Comparison of ENCODE assay signal across 8 cellular contexts in the genomic region with DNA sequence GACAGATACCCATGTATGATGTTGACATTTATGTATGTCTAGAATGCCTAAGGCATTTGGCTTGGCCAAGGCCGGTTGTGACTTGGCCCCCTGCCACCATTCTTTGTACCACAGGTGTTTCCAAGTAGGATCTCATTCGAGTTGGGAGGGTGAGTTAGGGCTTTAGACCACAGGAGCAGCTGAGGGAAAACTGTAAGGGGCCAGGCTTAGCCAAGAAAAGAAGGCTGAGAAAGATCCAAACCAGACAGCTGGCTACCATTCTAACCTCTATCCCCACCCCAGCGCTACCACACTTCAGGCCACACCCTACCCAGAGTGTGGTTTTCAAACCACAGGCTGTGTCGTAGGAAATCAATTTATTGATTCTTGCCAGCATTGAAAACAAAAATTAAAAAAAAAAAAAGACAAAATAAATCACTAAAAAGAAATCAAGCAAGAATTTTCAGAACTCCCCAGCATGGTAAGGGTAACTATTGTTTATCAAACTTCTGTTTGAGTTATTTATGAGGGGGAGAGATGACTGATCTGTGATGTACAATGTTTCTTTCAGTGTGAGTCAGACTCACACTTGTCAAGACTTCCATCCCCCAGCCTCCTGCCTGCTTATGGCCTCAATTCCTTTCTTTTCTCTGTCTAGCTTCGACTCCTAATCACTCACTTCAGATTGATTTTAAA. TPM values are rescaled to one million over a fixed set of nuclear protein-coding genes. Genes with fewer than 3 reads are reported as not detected.
DNase-seq lines count a peak whose midpoint lies in the region; ATAC-seq and TF ChIP-seq lines count a peak whose summit lies in the region.

No MANE protein-coding gene starts in this region.

- TF ChIP-seq CTCF in LNCaP clone FGC (IDR thresholded peaks at IDR 0.05; ENCODE audit: control insufficient read depth, extremely low read depth, insufficient read depth) (no peak), foreskin keratinocyte (conservative IDR thresholded peaks at IDR 0.05) (no peak), WERI-Rb-1 (IDR thresholded peaks at IDR 0.05; ENCODE audit: low read depth, low read length) (no peak), esophagus muscularis mucosa (IDR thresholded peaks at IDR 0.05) (no peak)

- ATAC-seq in GM18511 (IDR thresholded peaks at IDR 0.05; ENCODE audit: unreplicated experiment): peak; percentile 79
- peak; percentile 84 for ATAC-seq in foreskin keratinocyte
- no peak for ATAC-seq in GM21381 (IDR thresholded peaks at IDR 0.05; ENCODE audit: unreplicated experiment)

- no peak overlapping the region for H3K4me3 ChIP-seq in GM23248
- H3K4me3 ChIP-seq in LNCaP clone FGC (ENCODE audit: low read depth, low read length): no peak overlapping the region
- H3K4me3 ChIP-seq in WERI-Rb-1 (ENCODE audit: low read depth, low read length): no peak overlapping the region
- H3K4me3 ChIP-seq in esophagus muscularis mucosa: no peak overlapping the region

- no peak overlapping the region for H3K9ac ChIP-seq in GM23248

- peaks cover 8% of the 10 kb centered on the region for H3K36me3 Mint-ChIP-seq in activated CD4-positive, alpha-beta T cell treated with anti-CD3 and anti-CD28 coated beads, Interleukin-2, amount 10 ng/mL, durations not matched to agents 24 days and 14 days (ENCODE audit: low read depth)

- H3K27me3 ChIP-seq in GM23248 (replicated peaks; ENCODE audit: insufficient read depth) (no peaks in the 10 kb centered on the region), foreskin keratinocyte (no peaks in the 10 kb centered on the region), WERI-Rb-1 (ENCODE audit: insufficient read depth, low read depth, severe bottlenecking) (no peaks in the 10 kb centered on the region), esophagus muscularis mucosa (no peaks in the 10 kb centered on the region)

- H3K4me2 ChIP-seq in GM23248 (ENCODE audit: unreplicated experiment): no peak overlapping the region

- H3K4me3 Mint-ChIP-seq in activated CD4-positive, alpha-beta T cell treated with anti-CD3 and anti-CD28 coated beads, Interleukin-2, amount 10 ng/mL, durations not matched to agents 24 days and 14 days: peak overlapping the region; percentile 62

- H3K4me1 ChIP-seq in GM23248 (ENCODE audit: insufficient read depth): peaks cover 26% of the 10 kb centered on the region
- peaks cover 20% of the 10 kb centered on the region for H3K4me1 ChIP-seq in foreskin keratinocyte
- H3K4me1 ChIP-seq in esophagus muscularis mucosa: peaks cover 7 to 31% (median 16%) of the 10 kb centered on the region in 4 donors

- no peaks in the 10 kb centered on the region for H4K20me1 ChIP-seq in GM23248 (ENCODE audit: insufficient read depth)

- H2AFZ ChIP-seq in GM23248: no peak overlapping the region

- H3K27ac ChIP-seq in GM23248: no peak overlapping the region
- H3K27ac ChIP-seq in foreskin keratinocyte: peak overlapping the region; percentile 86
- no peak overlapping the region for H3K27ac ChIP-seq in WERI-Rb-1
- H3K27ac ChIP-seq in esophagus muscularis mucosa (replicated peaks in 1 of 4): no peak overlapping the region

- no peaks in the 10 kb centered on the region for H3K36me3 ChIP-seq in GM23248 (ENCODE audit: low read depth)
- no peaks in the 10 kb centered on the region for H3K36me3 ChIP-seq in WERI-Rb-1
- no peaks in the 10 kb centered on the region for H3K36me3 ChIP-seq in esophagus muscularis mucosa

- H3K79me2 ChIP-seq in GM23248 (ENCODE audit: insufficient read depth): no peaks in the 10 kb centered on the region

- no peak for TF ChIP-seq POLR2A in esophagus muscularis mucosa (IDR thresholded peaks at IDR 0.05; ENCODE audit: low read depth)

- DNase-seq in GM23248 (peak; percentile 31), LNCaP clone FGC (ENCODE audit: low read depth) (peak; percentile 64), foreskin keratinocyte (peak; percentile 73 to 88), WERI-Rb-1 (no peak), esophagus muscularis mucosa (ENCODE audit: extremely low spot score) (no peak)
- DNase-seq in activated CD4-positive, alpha-beta T cell treated with anti-CD3 and anti-CD28 coated beads, Interleukin-2, amount 10 ng/mL, durations not matched to agents 24 days and 14 days: peak; percentile 90

- WGBS in GM23248 (ENCODE audit: low coverage in 1 of 2, low lambda C conversion rate in 2 of 2, missing lambda C conversion rate in 2 of 2), 2 experiments: 6 to 18% methylated on average over 5 of the region's 5 CpGs
- WGBS in esophagus muscularis mucosa: 42% methylated on average over 5 of the region's 5 CpGs

- intact Hi-C loops in activated CD4-positive, alpha-beta T cell treated with anti-CD3 and anti-CD28 coated beads, Interleukin-2, amount 10 ng/mL, durations not matched to agents 24 days and 14 days (cut with micrococcal nuclease): loop anchor here (1.0 to 5.0 kb wide), 3 partner anchors 14 to 66 kb away; no protein-coding TSS in a partner anchor
- intact Hi-C loops in esophagus muscularis mucosa (cut with DNase I): no loop called here

- TF ChIP-seq EP300 in esophagus muscularis mucosa (IDR thresholded peaks at IDR 0.05): no peak

- no peaks in the 10 kb centered on the region for H3K9me3 ChIP-seq in GM23248 (ENCODE audit: low read depth)
- H3K9me3 ChIP-seq in WERI-Rb-1 (ENCODE audit: severe bottlenecking): no peaks in the 10 kb centered on the region
- H3K9me3 ChIP-seq in esophagus muscularis mucosa: no peaks in the 10 kb centered on the region

- peaks cover 8% of the 10 kb centered on the region for H3F3A ChIP-seq in GM23248 (ENCODE audit: insufficient read depth)

- no peaks in the 10 kb centered on the region for H3K27me3 Mint-ChIP-seq in activated CD4-positive, alpha-beta T cell treated with anti-CD3 and anti-CD28 coated beads, Interleukin-2, amount 10 ng/mL, durations not matched to agents 24 days and 14 days

- H3K4me1 Mint-ChIP-seq in activated CD4-positive, alpha-beta T cell treated with anti-CD3 and anti-CD28 coated beads, Interleukin-2, amount 10 ng/mL, durations not matched to agents 24 days and 14 days: peaks cover 57% of the 10 kb centered on the region

- H3K27ac Mint-ChIP-seq in activated CD4-positive, alpha-beta T cell treated with anti-CD3 and anti-CD28 coated beads, Interleukin-2, amount 10 ng/mL, durations not matched to agents 24 days and 14 days: peak overlapping the region; percentile 94

- H3K9me3 Mint-ChIP-seq in activated CD4-positive, alpha-beta T cell treated with anti-CD3 and anti-CD28 coated beads, Interleukin-2, amount 10 ng/mL, durations not matched to agents 24 days and 14 days: no peaks in the 10 kb centered on the region

- no peaks in the 10 kb centered on the region for H3K9me2 ChIP-seq in GM23248 (ENCODE audit: insufficient read depth)

- in situ Hi-C loops in GM23248 (cut with MboI): no loop called here

RNA-seq across cellular contexts. Expression of gene TMSB4X, which starts 9.9 kb away (rescaled TPM):
- 3,286 and 6,098 TPM in 2 replicates for total RNA-seq in GM23248 (2014; rRNA removed; shearing (Covaris generic))
- 9,088 and 9,298 TPM in 2 replicates for polyA plus RNA-seq in GM23248 (2016; fragmentation: Nextera tagmentation; extraction: Ambion mirVana)
- total RNA-seq in activated CD4-positive, alpha-beta T cell treated with anti-CD3 and anti-CD28 coated beads, Interleukin-2, amount 10 ng/mL, durations not matched to agents 24 days and 14 days: 5,263 and 5,311 TPM in 2 replicates
- total RNA-seq in foreskin keratinocyte: 1,702 and 2,721 TPM in 2 replicates
- 2,710 and 4,192 TPM in 2 replicates for polyA plus RNA-seq in foreskin keratinocyte
- total RNA-seq in esophagus muscularis mucosa: 1,000 to 10,000 TPM; 3,072 to 3,725 (median 3,326) TPM

RNA-seq across cellular contexts. Expression of gene FAM9C, which starts 59.7 kb away (rescaled TPM):
- not detected in 2 replicates for total RNA-seq in GM23248 (2014; rRNA removed; shearing (Covaris generic))
- not detected in 2 replicates for polyA plus RNA-seq in GM23248 (2016; fragmentation: Nextera tagmentation; extraction: Ambion mirVana)
- total RNA-seq in activated CD4-positive, alpha-beta T cell treated with anti-CD3 and anti-CD28 coated beads, Interleukin-2, amount 10 ng/mL, durations not matched to agents 24 days and 14 days: not detected in 2 replicates
- not detected in 2 replicates for total RNA-seq in foreskin keratinocyte
- not detected in 2 replicates for polyA plus RNA-seq in foreskin keratinocyte
- total RNA-seq in esophagus muscularis mucosa: not detected

Comparison
In these comparisons a context has a peak if more than half of its experiments do, and no peak if none do; other contexts are left out.
1. DNase-seq: peak in GM23248 (single experiment), LNCaP clone FGC (single experiment), activated CD4-positive, alpha-beta T cell treated with anti-CD3 and anti-CD28 coated beads, Interleukin-2, amount 10 ng/mL, durations not matched to agents 24 days and 14 days (single experiment) and foreskin keratinocyte (2 of 2); none in WERI-Rb-1 (single experiment) and esophagus muscularis mucosa (single experiment).